1 cellular context compared by ENCODE assay signal in the genomic region with DNA sequence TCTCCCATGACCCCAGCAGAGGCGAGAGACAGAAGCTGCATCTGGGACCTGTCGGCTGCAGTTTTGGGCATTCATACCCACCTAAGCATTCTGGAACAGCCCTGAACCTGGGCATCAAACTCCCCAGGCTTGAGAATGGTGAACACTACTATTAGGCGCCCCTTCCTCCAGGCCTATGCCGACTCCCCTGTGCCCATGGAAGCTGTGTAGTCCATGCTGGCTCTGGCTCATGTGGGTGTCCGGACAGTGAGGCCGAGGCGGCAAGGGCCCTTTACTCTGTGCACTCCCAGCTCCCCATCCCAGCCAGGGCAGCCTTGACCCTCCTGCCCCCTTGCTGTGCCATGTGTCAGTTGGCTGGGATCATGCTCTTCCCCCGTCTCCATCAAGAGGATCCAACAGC.
TF ChIP-seq lines count a peak whose summit lies in the region.

No MANE protein-coding gene starts in this region.

TF ChIP-seq in HEK293T, 16 proteins besides CTCF, POLR2A, EP300 and RAD21:
- TF ChIP-seq LEF1 (IDR thresholded peaks at IDR 0.05; ENCODE audit: borderline replicate concordance) (no peak), FOXA1 (IDR thresholded peaks at IDR 0.05) (no peak), FOXM1 (IDR thresholded peaks at IDR 0.05; ENCODE audit: borderline replicate concordance) (no peak), L3MBTL2 (conservative IDR thresholded peaks at IDR 0.05) (no peak), SUZ12 (IDR thresholded peaks at IDR 0.05) (no peak), NFRKB (IDR thresholded peaks at IDR 0.05) (no peak), TARDBP (IDR thresholded peaks at IDR 0.05) (no peak), ZNF384 (IDR thresholded peaks at IDR 0.05) (no peak), SP1 (IDR thresholded peaks at IDR 0.05) (no peak), ELF4 (IDR thresholded peaks at IDR 0.05) (no peak), FOXK2 (IDR thresholded peaks at IDR 0.05) (no peak), HDGF (IDR thresholded peaks at IDR 0.05; ENCODE audit: borderline replicate concordance) (no peak), ARNT (IDR thresholded peaks at IDR 0.05) (no peak), BHLHE40 (IDR thresholded peaks at IDR 0.05; ENCODE audit: borderline replicate concordance) (no peak), CTBP1 (IDR thresholded peaks at IDR 0.05; ENCODE audit: borderline replicate concordance) (no peak)
- TF ChIP-seq, protein P1, sequence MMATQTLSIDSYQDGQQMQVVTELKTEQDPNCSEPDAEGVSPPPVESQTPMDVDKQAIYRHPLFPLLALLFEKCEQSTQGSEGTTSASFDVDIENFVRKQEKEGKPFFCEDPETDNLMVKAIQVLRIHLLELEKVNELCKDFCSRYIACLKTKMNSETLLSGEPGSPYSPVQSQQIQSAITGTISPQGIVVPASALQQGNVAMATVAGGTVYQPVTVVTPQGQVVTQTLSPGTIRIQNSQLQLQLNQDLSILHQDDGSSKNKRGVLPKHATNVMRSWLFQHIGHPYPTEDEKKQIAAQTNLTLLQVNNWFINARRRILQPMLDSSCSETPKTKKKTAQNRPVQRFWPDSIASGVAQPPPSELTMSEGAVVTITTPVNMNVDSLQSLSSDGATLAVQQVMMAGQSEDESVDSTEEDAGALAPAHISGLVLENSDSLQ (IDR thresholded peaks at IDR 0.05), result no peak
